ENCODE assay signal across 18 cellular contexts in genomic region chr7:25803117-25803887, GRCh38.
A peak's percentile ranks its signal among the peaks of the same experiment; 100 is the strongest.
DNase-seq lines count a peak whose midpoint lies in the region; ATAC-seq and TF ChIP-seq lines count a peak whose summit lies in the region.
"Had no signal": no experiment of that assay in that cellular context is flagged by ENCODE, and none has a peak within 500 bp of the region (broad histone marks: within the 10 kb centered on the region; RNA-seq: fewer than 3 reads in every experiment).

No MANE protein-coding gene starts in this region.

- no peak overlapping the region for H3K27ac ChIP-seq in right cardiac atrium (ENCODE audit: low read length)
- no peak overlapping the region for H3K27ac ChIP-seq in right atrium auricular region
- H3K27ac ChIP-seq in parathyroid adenoma, result no peak overlapping the region
- peak overlapping the region; percentile 75 to 87 for H3K27ac ChIP-seq in uterus
- H3K27ac ChIP-seq: psoas muscle, testis had no signal

- no peak overlapping the region for H3K4me2 ChIP-seq in parathyroid adenoma (ENCODE audit: low read length)

- intact Hi-C loops in right cardiac atrium (cut with DNase I) (no loop called here), uterus (cut with DNase I; ENCODE audit: low total_unique reads) (no loop called here)

- POLR2A ChIA-PET in GM10248 (lab: Yijun Ruan, JAX), result interaction anchor here (0.6 kb wide), 1 partner anchor 1533 kb away, joined by 3 read pairs; no protein-coding TSS in a partner anchor

- TF ChIP-seq CTCF in right atrium auricular region (IDR thresholded peaks at IDR 0.05), result no peak
- no peak for TF ChIP-seq CTCF in parathyroid adenoma (IDR thresholded peaks at IDR 0.05)
- no peak for TF ChIP-seq CTCF in uterus (IDR thresholded peaks at IDR 0.05)
- no peak for TF ChIP-seq CTCF in GM10248 (IDR thresholded peaks at IDR 0.05; ENCODE audit: control extremely low read depth, extremely low read depth, low read depth, missing control alignments)

- H3K36me3 ChIP-seq in right atrium auricular region (no peaks in the 10 kb centered on the region), parathyroid adenoma (ENCODE audit: control insufficient read depth, insufficient read depth, low read length) (no peaks in the 10 kb centered on the region), uterus (no peaks in the 10 kb centered on the region)

- peak; percentile 48 to 69 for ATAC-seq in right cardiac atrium
- ATAC-seq: activated CD4-positive, CD25-positive, alpha-beta regulatory T cell treated with anti-CD3 and anti-CD28 coated beads, Interleukin-2, amount 50 U/mL, for 24 hours; CD8-positive, alpha-beta T cell; naive thymus-derived CD8-positive, alpha-beta T cell had no signal

- TF ChIP-seq POLR2A in uterus (IDR thresholded peaks at IDR 0.05), result no peak

- H3K27me3 ChIP-seq in right cardiac atrium (ENCODE audit: control insufficient read depth, insufficient read depth) (no peaks in the 10 kb centered on the region), right atrium auricular region (no peaks in the 10 kb centered on the region), parathyroid adenoma (ENCODE audit: control insufficient read depth, insufficient read depth, low read length) (no peaks in the 10 kb centered on the region), uterus (no peaks in the 10 kb centered on the region)
- H3K27me3 ChIP-seq: testis had no signal

- H3K9me3 ChIP-seq in right cardiac atrium (ENCODE audit: control insufficient read depth, low read length), result no peaks in the 10 kb centered on the region
- H3K9me3 ChIP-seq in right atrium auricular region, result no peaks in the 10 kb centered on the region
- no peaks in the 10 kb centered on the region for H3K9me3 ChIP-seq in parathyroid adenoma (ENCODE audit: control insufficient read depth, low read length)
- H3K9me3 ChIP-seq in uterus, result no peaks in the 10 kb centered on the region
- H3K9me3 ChIP-seq: psoas muscle, testis had no signal

- CTCF ChIA-PET in GM10248 (lab: Yijun Ruan, JAX), result interaction anchor here (1.8 to 1.9 kb wide), 2 partner anchors 14 to 17 kb away, joined by 6 to 7 read pairs; no protein-coding TSS in a partner anchor

- WGBS in right cardiac atrium, result 69% methylated on average over 11 of the region's 11 CpGs

- H3K4me3 ChIP-seq in right cardiac atrium (ENCODE audit: low read length), result no peak overlapping the region
- no peak overlapping the region for H3K4me3 ChIP-seq in right atrium auricular region
- H3K4me3 ChIP-seq in parathyroid adenoma (ENCODE audit: low read depth, low read length), result no peak overlapping the region
- H3K4me3 ChIP-seq in uterus, result no peak overlapping the region
- H3K4me3 ChIP-seq: psoas muscle, testis had no signal

- peak overlapping the region; percentile 63 for H2AFZ ChIP-seq in parathyroid adenoma

- H3K79me2 ChIP-seq in parathyroid adenoma, result no peaks in the 10 kb centered on the region

- no peak overlapping the region for H3K9ac ChIP-seq in parathyroid adenoma

- no peak for DNase-seq in right cardiac atrium
- DNase-seq in right atrium auricular region (ENCODE audit: low spot score), result no peak
- DNase-seq in cerebellar cortex (ENCODE audit: low spot score), result peak; percentile 69
- no peak for DNase-seq in uterus
- no peak for DNase-seq in hypothalamus (lab: John Stamatoyannopoulos, UW)
- no peak for DNase-seq in activated gamma-delta T cell (lab: John Stamatoyannopoulos, UW)
- no peak for DNase-seq in GM10248 (ENCODE audit: extremely low spot score)
- DNase-seq: activated effector memory CD4-positive, alpha-beta T cell treated with Interleukin-2 at 50 U/mL for 16 hours; anterior cingulate cortex; CD8-positive, alpha-beta T cell; DMS53; naive thymus-derived CD8-positive, alpha-beta T cell; NCI-H345; psoas muscle; stimulated activated CD8-positive, alpha-beta memory T cell treated with anti-CD3 and anti-CD28 coated beads, Interleukin-4, amount 100 ng/mL, for 48 hours; testis had no signal

- H3K4me1 ChIP-seq in right cardiac atrium (ENCODE audit: control insufficient read depth, insufficient read depth, low read length) (peaks cover 1% of the 10 kb centered on the region), right atrium auricular region (no peaks in the 10 kb centered on the region), parathyroid adenoma (no peaks in the 10 kb centered on the region), uterus (peaks cover 10 to 29% of the 10 kb centered on the region in 2 donors)
- H3K4me1 ChIP-seq: testis had no signal

Comparison
In these comparisons a context has a peak if more than half of its experiments do, and no peak if none do; other contexts are left out.
1. H3K27ac ChIP-seq: peak in uterus (2 of 2); none in right cardiac atrium (single experiment), right atrium auricular region (0 of 2) and parathyroid adenoma (single experiment).